Comparison of ENCODE assay signal across 15 cellular contexts in the genomic region with DNA sequence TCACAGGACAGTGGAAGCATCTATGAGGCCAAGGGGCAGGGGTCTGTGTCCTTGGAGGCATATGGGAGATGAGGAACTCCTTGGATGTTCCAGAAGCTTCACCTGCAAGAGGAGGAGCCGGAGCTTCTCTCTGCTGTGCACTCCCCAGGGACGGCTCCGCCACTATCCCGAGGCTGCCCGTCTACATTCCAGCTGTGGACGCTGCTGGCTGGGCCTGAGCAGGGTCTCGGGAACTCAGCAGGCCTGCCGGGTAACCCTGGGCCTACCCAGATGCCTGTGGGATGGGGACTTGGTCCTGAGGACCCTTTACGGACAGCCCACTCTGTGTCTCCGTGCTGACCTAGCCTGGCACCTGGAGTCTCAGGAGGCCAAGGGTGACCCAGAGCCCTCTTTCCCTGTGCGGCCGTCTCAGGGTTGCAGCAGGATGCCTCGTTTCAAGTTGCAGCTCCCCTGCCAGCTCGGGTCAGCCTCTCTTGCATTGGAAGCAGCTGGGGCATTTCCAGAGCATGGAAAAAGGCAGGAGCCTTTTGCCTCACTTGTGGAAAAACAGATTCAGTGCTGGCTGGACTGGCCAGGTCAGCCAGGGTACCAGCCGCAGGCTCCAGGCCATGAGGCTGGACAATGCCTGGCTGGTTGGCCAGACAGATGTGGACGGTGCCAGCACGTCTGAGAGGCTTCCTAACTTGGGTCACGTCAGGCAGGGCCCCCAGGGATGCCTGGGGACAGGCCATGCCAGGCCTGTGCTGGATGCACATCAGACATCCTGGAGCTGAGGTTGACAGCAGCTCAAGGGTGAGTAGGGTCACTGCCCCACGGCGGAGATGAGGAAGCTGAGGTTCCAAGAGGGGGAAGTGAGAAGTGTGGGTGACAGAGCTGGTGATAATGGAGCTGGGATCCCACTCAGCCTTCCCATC. TPM values are rescaled to one million over a fixed set of nuclear protein-coding genes. Genes with fewer than 3 reads are reported as not detected.
DNase-seq lines count a peak whose midpoint lies in the region; ATAC-seq and TF ChIP-seq lines count a peak whose summit lies in the region.
"Had no signal": no experiment of that assay in that cellular context is flagged by ENCODE, and none has a peak within 500 bp of the region (broad histone marks: within the 10 kb centered on the region; RNA-seq: fewer than 3 reads in every experiment).

No MANE protein-coding gene starts in this region.

- no peak overlapping the region for H3K4me3 Mint-ChIP-seq in neural crest cell
- H3K4me3 Mint-ChIP-seq: activated naive CD8-positive, alpha-beta T cell treated with anti-CD3 and anti-CD28 coated beads, Interleukin-2, amount 10 ng/mL, durations not matched to agents 7 days and 5 days; memory B cell had no signal

- TF ChIP-seq CTCF in neural crest cell (conservative IDR thresholded peaks at IDR 0.05) = no peak

- no peaks in the 10 kb centered on the region for H3K9me3 Mint-ChIP-seq in neural crest cell
- H3K9me3 Mint-ChIP-seq: activated naive CD8-positive, alpha-beta T cell treated with anti-CD3 and anti-CD28 coated beads, Interleukin-2, amount 10 ng/mL, durations not matched to agents 7 days and 5 days; memory B cell had no signal

- no peaks in the 10 kb centered on the region for H3K36me3 ChIP-seq in NT2/D1 (ENCODE audit: insufficient read depth, insufficient read length, low read length)

- no peaks in the 10 kb centered on the region for H3K4me1 Mint-ChIP-seq in neural crest cell
- H3K4me1 Mint-ChIP-seq: activated naive CD8-positive, alpha-beta T cell treated with anti-CD3 and anti-CD28 coated beads, Interleukin-2, amount 10 ng/mL, durations not matched to agents 7 days and 5 days; memory B cell had no signal

- H3K27ac Mint-ChIP-seq in neural crest cell (ENCODE audit: unreplicated experiment) = peak overlapping the region; percentile 19
- H3K27ac Mint-ChIP-seq: activated naive CD8-positive, alpha-beta T cell treated with anti-CD3 and anti-CD28 coated beads, Interleukin-2, amount 10 ng/mL, durations not matched to agents 7 days and 5 days; memory B cell had no signal

- H3K27me3 ChIP-seq in NT2/D1 (ENCODE audit: insufficient read depth, insufficient read length) = no peaks in the 10 kb centered on the region
- H3K27me3 ChIP-seq: testis had no signal

- no peak overlapping the region for H3K4me3 ChIP-seq in NT2/D1 (ENCODE audit: insufficient read length, low read depth)
- H3K4me3 ChIP-seq: testis had no signal

- H3K36me3 Mint-ChIP-seq in neural crest cell (ENCODE audit: low read depth) = no peaks in the 10 kb centered on the region
- H3K36me3 Mint-ChIP-seq: activated naive CD8-positive, alpha-beta T cell treated with anti-CD3 and anti-CD28 coated beads, Interleukin-2, amount 10 ng/mL, durations not matched to agents 7 days and 5 days; memory B cell had no signal

- peak overlapping the region; percentile 23 for H3K9ac ChIP-seq in NT2/D1 (ENCODE audit: insufficient read length, low read depth)

- ATAC-seq in GM19351 (IDR thresholded peaks at IDR 0.05; ENCODE audit: unreplicated experiment) = no peak
- ATAC-seq in HG03457 (IDR thresholded peaks at IDR 0.05; ENCODE audit: unreplicated experiment) = no peak

- H3K9me3 ChIP-seq in NT2/D1 (ENCODE audit: insufficient read depth, low read length) = no peaks in the 10 kb centered on the region
- H3K9me3 ChIP-seq: testis had no signal

- H3K27me3 Mint-ChIP-seq in neural crest cell (ENCODE audit: low read depth) = no peaks in the 10 kb centered on the region

- H3K4me1 ChIP-seq in NT2/D1 (ENCODE audit: insufficient read depth, insufficient read length) = peaks cover 19% of the 10 kb centered on the region

- DNase-seq in Ammon's horn (ENCODE audit: low spot score) (peak; percentile 0), NT2/D1 (ENCODE audit: low read depth, low spot score) (no peak), fibroblast of gingiva (ENCODE audit: low read depth) (peak; percentile 10), neural crest cell (ENCODE audit: low read depth, low spot score) (no peak), DMS114 treated with DMSO at 0.1 percent for 48 hours (lab: John Stamatoyannopoulos, UW; ENCODE audit: unreplicated experiment) (no peak)
- DNase-seq in NK-92 treated with Interleukin-12 subunit alpha and Interleukin-12 subunit beta, amount 100 ng/mL, for 24 hours (lab: John Stamatoyannopoulos, UW) = no peak
- DNase-seq: activated naive CD8-positive, alpha-beta T cell treated with anti-CD3 and anti-CD28 coated beads, Interleukin-2, amount 10 ng/mL, durations not matched to agents 7 days and 5 days; dermis blood vessel endothelial cell; NCI-H1092; testis had no signal

RNA-seq across cellular contexts. Expression of a gene that starts 41.5 kb away (rescaled TPM):
- not detected in 2 replicates for total RNA-seq in neural crest cell
- total RNA-seq: activated naive CD8-positive, alpha-beta T cell treated with anti-CD3 and anti-CD28 coated beads, Interleukin-2, amount 10 ng/mL, durations not matched to agents 7 days and 5 days; Daoy; dermis blood vessel endothelial cell; glomerular endothelial cell had no signal

RNA-seq across cellular contexts. Expression of a gene that starts 51.1 kb away (rescaled TPM):
- 4.7 and 5.3 TPM in 2 replicates for total RNA-seq in neural crest cell
- total RNA-seq: activated naive CD8-positive, alpha-beta T cell treated with anti-CD3 and anti-CD28 coated beads, Interleukin-2, amount 10 ng/mL, durations not matched to agents 7 days and 5 days; Daoy had no signal

Comparison
In these comparisons a context has a peak if more than half of its experiments do, and no peak if none do; other contexts are left out.
1. DNase-seq: peak in Ammon's horn (single experiment) and fibroblast of gingiva (single experiment); none in NT2/D1 (single experiment), neural crest cell (single experiment), DMS114 treated with DMSO at 0.1 percent for 48 hours (single experiment) and NK-92 treated with Interleukin-12 subunit alpha and Interleukin-12 subunit beta, amount 100 ng/mL, for 24 hours (single experiment).